ENCODE assay signal across 24 cellular contexts in genomic region chr19:46900341-46900740, GRCh38.
"Had no signal": no experiment of that assay in that cellular context is flagged by ENCODE, and none has a peak within 500 bp of the region (broad histone marks: within the 10 kb centered on the region; RNA-seq: fewer than 3 reads in every experiment).

No MANE protein-coding gene starts in this region.

- H3K9me3 Mint-ChIP-seq: activated B cell treated with CpG ODN at 0.5 μM for 24 hours; activated CD4-positive, alpha-beta T cell treated with anti-CD3 and anti-CD28 coated beads, Interleukin-2, amount 10 ng/mL, durations not matched to agents 24 days and 14 days; activated naive CD4-positive, alpha-beta T cell treated with anti-CD3 and anti-CD28 coated beads, Interleukin-2, amount 50 U/mL, for 72 hours; activated naive CD8-positive, alpha-beta T cell treated with anti-CD3 and anti-CD28 coated beads, Interleukin-2, amount 50 U/mL, for 24 hours; activated T-cell treated with anti-CD3 and anti-CD28 coated beads, Interleukin-2, amount 50 U/mL, for 4 hours had no signal

- H3K27ac ChIP-seq: ascending aorta, body of pancreas had no signal

- H3K4me3 ChIP-seq: ascending aorta, body of pancreas had no signal

- H3K27me3 Mint-ChIP-seq: activated B cell treated with CpG ODN at 0.5 μM for 24 hours; activated CD4-positive, alpha-beta T cell treated with anti-CD3 and anti-CD28 coated beads, Interleukin-2, amount 10 ng/mL, durations not matched to agents 24 days and 14 days; activated naive CD8-positive, alpha-beta T cell treated with anti-CD3 and anti-CD28 coated beads, Interleukin-2, amount 50 U/mL, for 24 hours; T-helper 17 cell had no signal

- DNase-seq: activated B cell treated with CpG ODN at 0.5 μM for 24 hours; activated CD4-positive, alpha-beta T cell treated with anti-CD3 and anti-CD28 coated beads for 1 hour; activated CD4-positive, alpha-beta T cell treated with anti-CD3 and anti-CD28 coated beads, Interleukin-2, amount 10 ng/mL, durations not matched to agents 24 days and 14 days; activated CD4-positive, alpha-beta T cell treated with anti-CD3 and anti-CD28 coated beads, Interleukin-2, amount 50 U/mL, for 48 hours; activated CD8-positive, alpha-beta memory T cell treated with anti-CD3 and anti-CD28 coated beads for 24 hours; activated effector memory CD4-positive, alpha-beta T cell treated with anti-CD3 and anti-CD28 coated beads, Interleukin-2, amount 50 U/mL, for 16 hours; activated naive CD4-positive, alpha-beta T cell treated with Interleukin-2 at 50 U/mL for 16 hours; activated naive CD8-positive, alpha-beta T cell treated with anti-CD3 and anti-CD28 coated beads, Interleukin-2, amount 50 U/mL, for 24 hours; activated T-cell treated with anti-CD3 and anti-CD28 coated beads, Interleukin-2, amount 50 U/mL, for 4 hours; amniotic stem cell; body of pancreas; KG1; NCI-H1092; NCI-H1417; NCI-H1694 treated with DMSO at 0.1 percent for 48 hours; NCI-H2029 treated with DMSO at 0.1 percent for 48 hours; NCI-H510A treated with DMSO at 0.1 percent for 48 hours; NCI-H69; NK-92 treated with Interleukin-12 subunit alpha and Interleukin-12 subunit beta, amount 100 ng/mL, for 24 hours; SIG-M5; T-helper 17 cell; T-helper 9 cell had no signal

- H3K27ac Mint-ChIP-seq: activated B cell treated with CpG ODN at 0.5 μM for 24 hours; activated CD4-positive, alpha-beta T cell treated with anti-CD3 and anti-CD28 coated beads, Interleukin-2, amount 10 ng/mL, durations not matched to agents 24 days and 14 days; activated naive CD4-positive, alpha-beta T cell treated with anti-CD3 and anti-CD28 coated beads, Interleukin-2, amount 50 U/mL, for 72 hours; activated naive CD8-positive, alpha-beta T cell treated with anti-CD3 and anti-CD28 coated beads, Interleukin-2, amount 50 U/mL, for 24 hours; T-helper 17 cell had no signal

- ATAC-seq: activated naive CD4-positive, alpha-beta T cell treated with anti-CD3 and anti-CD28 coated beads, Interleukin-2, amount 50 U/mL, for 72 hours; activated naive CD8-positive, alpha-beta T cell treated with anti-CD3 and anti-CD28 coated beads, Interleukin-2, amount 50 U/mL, for 24 hours; activated T-cell treated with anti-CD3 and anti-CD28 coated beads, Interleukin-2, amount 50 U/mL, for 4 hours; body of pancreas; T-helper 17 cell had no signal

- H3K36me3 Mint-ChIP-seq: activated naive CD4-positive, alpha-beta T cell treated with anti-CD3 and anti-CD28 coated beads, Interleukin-2, amount 50 U/mL, for 72 hours had no signal

- H3K36me3 ChIP-seq: ascending aorta had no signal

- H3K9me3 ChIP-seq: ascending aorta, body of pancreas had no signal

- H3K27me3 ChIP-seq: ascending aorta, body of pancreas had no signal

- H3K4me3 Mint-ChIP-seq: activated B cell treated with CpG ODN at 0.5 μM for 24 hours; activated CD4-positive, alpha-beta T cell treated with anti-CD3 and anti-CD28 coated beads, Interleukin-2, amount 10 ng/mL, durations not matched to agents 24 days and 14 days; activated naive CD8-positive, alpha-beta T cell treated with anti-CD3 and anti-CD28 coated beads, Interleukin-2, amount 50 U/mL, for 24 hours; activated T-cell treated with anti-CD3 and anti-CD28 coated beads, Interleukin-2, amount 50 U/mL, for 4 hours; T-helper 17 cell had no signal
